ENCODE assay signal across 1 cellular context in the genomic region with DNA sequence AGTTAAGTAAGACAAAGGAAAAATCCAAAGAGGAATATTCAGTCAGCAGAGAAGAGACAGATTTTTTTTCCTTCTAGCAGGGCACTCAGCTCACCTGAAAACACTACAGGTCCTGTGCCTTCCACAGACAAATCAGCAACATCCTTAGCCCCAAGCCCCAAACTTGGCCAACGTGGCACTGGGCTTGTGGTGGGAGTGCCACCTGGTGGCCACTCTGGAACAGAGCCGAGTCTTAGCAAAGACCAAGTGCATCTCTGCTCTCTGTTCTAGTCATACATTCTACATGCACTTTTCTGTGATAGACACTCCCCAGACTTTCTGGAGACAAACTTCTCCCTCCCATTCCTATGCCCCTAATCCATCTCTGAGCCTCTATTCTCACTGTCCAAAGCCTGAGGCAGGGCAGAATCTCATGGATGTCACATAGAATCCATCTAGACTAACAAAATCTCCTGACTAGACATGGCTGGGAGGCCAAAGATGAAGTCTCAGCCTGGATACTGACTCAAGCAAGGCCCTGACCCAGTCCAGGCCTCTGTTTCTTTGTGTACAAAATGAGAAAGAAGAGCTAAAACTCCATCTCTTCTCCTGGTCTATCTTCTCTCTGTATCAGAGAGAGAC.
TF ChIP-seq lines count a peak whose summit lies in the region.

No MANE protein-coding gene starts in this region.

TF ChIP-seq in K562, 482 proteins besides CTCF, POLR2A, EP300 and RAD21 (continued from another document and continues in another):
- TF ChIP-seq, protein P1, sequence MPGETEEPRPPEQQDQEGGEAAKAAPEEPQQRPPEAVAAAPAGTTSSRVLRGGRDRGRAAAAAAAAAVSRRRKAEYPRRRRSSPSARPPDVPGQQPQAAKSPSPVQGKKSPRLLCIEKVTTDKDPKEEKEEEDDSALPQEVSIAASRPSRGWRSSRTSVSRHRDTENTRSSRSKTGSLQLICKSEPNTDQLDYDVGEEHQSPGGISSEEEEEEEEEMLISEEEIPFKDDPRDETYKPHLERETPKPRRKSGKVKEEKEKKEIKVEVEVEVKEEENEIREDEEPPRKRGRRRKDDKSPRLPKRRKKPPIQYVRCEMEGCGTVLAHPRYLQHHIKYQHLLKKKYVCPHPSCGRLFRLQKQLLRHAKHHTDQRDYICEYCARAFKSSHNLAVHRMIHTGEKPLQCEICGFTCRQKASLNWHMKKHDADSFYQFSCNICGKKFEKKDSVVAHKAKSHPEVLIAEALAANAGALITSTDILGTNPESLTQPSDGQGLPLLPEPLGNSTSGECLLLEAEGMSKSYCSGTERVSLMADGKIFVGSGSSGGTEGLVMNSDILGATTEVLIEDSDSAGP (CRISPR knock-in tag; IDR thresholded peaks at IDR 0.05): 0 out of 2 replicates have a peak, but pooled peaks have one; percentile 30
- no peak for TF ChIP-seq NFRKB (IDR thresholded peaks at IDR 0.05; ENCODE audit: low read depth)
- TF ChIP-seq HDAC1 (IDR thresholded peaks at IDR 0.05): no peak
- no peak for TF ChIP-seq FOS (IDR thresholded peaks at IDR 0.05; ENCODE audit: extremely low read depth, insufficient read length)
- TF ChIP-seq ZC3H11A (IDR thresholded peaks at IDR 0.05; ENCODE audit: low read depth, low read length): 0 out of 2 replicates have a peak, but pooled peaks have one; percentile 71
- TF ChIP-seq, protein P2, sequence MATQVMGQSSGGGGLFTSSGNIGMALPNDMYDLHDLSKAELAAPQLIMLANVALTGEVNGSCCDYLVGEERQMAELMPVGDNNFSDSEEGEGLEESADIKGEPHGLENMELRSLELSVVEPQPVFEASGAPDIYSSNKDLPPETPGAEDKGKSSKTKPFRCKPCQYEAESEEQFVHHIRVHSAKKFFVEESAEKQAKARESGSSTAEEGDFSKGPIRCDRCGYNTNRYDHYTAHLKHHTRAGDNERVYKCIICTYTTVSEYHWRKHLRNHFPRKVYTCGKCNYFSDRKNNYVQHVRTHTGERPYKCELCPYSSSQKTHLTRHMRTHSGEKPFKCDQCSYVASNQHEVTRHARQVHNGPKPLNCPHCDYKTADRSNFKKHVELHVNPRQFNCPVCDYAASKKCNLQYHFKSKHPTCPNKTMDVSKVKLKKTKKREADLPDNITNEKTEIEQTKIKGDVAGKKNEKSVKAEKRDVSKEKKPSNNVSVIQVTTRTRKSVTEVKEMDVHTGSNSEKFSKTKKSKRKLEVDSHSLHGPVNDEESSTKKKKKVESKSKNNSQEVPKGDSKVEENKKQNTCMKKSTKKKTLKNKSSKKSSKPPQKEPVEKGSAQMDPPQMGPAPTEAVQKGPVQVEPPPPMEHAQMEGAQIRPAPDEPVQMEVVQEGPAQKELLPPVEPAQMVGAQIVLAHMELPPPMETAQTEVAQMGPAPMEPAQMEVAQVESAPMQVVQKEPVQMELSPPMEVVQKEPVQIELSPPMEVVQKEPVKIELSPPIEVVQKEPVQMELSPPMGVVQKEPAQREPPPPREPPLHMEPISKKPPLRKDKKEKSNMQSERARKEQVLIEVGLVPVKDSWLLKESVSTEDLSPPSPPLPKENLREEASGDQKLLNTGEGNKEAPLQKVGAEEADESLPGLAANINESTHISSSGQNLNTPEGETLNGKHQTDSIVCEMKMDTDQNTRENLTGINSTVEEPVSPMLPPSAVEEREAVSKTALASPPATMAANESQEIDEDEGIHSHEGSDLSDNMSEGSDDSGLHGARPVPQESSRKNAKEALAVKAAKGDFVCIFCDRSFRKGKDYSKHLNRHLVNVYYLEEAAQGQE (CRISPR knock-in tag; IDR thresholded peaks at IDR 0.05; ENCODE audit: low read depth): 0 out of 2 replicates have a peak, but pooled peaks have one; percentile 20
- TF ChIP-seq NR2C1 (IDR thresholded peaks at IDR 0.05): no peak
- TF ChIP-seq NR2C1 (tag; IDR thresholded peaks at IDR 0.05): no peak
- TF ChIP-seq, protein P3, sequence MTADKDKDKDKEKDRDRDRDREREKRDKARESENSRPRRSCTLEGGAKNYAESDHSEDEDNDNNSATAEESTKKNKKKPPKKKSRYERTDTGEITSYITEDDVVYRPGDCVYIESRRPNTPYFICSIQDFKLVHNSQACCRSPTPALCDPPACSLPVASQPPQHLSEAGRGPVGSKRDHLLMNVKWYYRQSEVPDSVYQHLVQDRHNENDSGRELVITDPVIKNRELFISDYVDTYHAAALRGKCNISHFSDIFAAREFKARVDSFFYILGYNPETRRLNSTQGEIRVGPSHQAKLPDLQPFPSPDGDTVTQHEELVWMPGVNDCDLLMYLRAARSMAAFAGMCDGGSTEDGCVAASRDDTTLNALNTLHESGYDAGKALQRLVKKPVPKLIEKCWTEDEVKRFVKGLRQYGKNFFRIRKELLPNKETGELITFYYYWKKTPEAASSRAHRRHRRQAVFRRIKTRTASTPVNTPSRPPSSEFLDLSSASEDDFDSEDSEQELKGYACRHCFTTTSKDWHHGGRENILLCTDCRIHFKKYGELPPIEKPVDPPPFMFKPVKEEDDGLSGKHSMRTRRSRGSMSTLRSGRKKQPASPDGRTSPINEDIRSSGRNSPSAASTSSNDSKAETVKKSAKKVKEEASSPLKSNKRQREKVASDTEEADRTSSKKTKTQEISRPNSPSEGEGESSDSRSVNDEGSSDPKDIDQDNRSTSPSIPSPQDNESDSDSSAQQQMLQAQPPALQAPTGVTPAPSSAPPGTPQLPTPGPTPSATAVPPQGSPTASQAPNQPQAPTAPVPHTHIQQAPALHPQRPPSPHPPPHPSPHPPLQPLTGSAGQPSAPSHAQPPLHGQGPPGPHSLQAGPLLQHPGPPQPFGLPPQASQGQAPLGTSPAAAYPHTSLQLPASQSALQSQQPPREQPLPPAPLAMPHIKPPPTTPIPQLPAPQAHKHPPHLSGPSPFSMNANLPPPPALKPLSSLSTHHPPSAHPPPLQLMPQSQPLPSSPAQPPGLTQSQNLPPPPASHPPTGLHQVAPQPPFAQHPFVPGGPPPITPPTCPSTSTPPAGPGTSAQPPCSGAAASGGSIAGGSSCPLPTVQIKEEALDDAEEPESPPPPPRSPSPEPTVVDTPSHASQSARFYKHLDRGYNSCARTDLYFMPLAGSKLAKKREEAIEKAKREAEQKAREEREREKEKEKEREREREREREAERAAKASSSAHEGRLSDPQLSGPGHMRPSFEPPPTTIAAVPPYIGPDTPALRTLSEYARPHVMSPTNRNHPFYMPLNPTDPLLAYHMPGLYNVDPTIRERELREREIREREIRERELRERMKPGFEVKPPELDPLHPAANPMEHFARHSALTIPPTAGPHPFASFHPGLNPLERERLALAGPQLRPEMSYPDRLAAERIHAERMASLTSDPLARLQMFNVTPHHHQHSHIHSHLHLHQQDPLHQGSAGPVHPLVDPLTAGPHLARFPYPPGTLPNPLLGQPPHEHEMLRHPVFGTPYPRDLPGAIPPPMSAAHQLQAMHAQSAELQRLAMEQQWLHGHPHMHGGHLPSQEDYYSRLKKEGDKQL (CRISPR knock-in tag; IDR thresholded peaks at IDR 0.05; ENCODE audit: borderline replicate concordance): no peak
- TF ChIP-seq, protein P4, sequence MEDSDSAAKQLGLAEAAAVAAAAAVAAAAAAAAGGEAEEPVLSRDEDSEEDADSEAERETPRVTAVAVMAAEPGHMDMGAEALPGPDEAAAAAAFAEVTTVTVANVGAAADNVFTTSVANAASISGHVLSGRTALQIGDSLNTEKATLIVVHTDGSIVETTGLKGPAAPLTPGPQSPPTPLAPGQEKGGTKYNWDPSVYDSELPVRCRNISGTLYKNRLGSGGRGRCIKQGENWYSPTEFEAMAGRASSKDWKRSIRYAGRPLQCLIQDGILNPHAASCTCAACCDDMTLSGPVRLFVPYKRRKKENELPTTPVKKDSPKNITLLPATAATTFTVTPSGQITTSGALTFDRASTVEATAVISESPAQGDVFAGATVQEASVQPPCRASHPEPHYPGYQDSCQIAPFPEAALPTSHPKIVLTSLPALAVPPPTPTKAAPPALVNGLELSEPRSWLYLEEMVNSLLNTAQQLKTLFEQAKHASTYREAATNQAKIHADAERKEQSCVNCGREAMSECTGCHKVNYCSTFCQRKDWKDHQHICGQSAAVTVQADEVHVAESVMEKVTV (CRISPR knock-in tag; IDR thresholded peaks at IDR 0.05): peak; percentile 99
- peak; percentile 56; the same call in 1 of the 2 replicates for TF ChIP-seq SP1 (CRISPR knock-in tag; IDR thresholded peaks at IDR 0.05)
- TF ChIP-seq XRCC5 (IDR thresholded peaks at IDR 0.05; ENCODE audit: low read depth, low read length): 0 out of 2 replicates have a peak, but pooled peaks have one; percentile 66
- peak; percentile 20; the same call in 1 of the 2 replicates for TF ChIP-seq CXXC5 (CRISPR knock-in tag; IDR thresholded peaks at IDR 0.05)
- peak; percentile 100 for TF ChIP-seq SMC3 (conservative IDR thresholded peaks at IDR 0.05; ENCODE audit: insufficient read depth, low read depth, low read length)
- TF ChIP-seq, protein P5, sequence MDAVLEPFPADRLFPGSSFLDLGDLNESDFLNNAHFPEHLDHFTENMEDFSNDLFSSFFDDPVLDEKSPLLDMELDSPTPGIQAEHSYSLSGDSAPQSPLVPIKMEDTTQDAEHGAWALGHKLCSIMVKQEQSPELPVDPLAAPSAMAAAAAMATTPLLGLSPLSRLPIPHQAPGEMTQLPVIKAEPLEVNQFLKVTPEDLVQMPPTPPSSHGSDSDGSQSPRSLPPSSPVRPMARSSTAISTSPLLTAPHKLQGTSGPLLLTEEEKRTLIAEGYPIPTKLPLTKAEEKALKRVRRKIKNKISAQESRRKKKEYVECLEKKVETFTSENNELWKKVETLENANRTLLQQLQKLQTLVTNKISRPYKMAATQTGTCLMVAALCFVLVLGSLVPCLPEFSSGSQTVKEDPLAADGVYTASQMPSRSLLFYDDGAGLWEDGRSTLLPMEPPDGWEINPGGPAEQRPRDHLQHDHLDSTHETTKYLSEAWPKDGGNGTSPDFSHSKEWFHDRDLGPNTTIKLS (IDR thresholded peaks at IDR 0.05; ENCODE audit: borderline replicate concordance, low read depth): peak; percentile 87
- TF ChIP-seq, protein P6, sequence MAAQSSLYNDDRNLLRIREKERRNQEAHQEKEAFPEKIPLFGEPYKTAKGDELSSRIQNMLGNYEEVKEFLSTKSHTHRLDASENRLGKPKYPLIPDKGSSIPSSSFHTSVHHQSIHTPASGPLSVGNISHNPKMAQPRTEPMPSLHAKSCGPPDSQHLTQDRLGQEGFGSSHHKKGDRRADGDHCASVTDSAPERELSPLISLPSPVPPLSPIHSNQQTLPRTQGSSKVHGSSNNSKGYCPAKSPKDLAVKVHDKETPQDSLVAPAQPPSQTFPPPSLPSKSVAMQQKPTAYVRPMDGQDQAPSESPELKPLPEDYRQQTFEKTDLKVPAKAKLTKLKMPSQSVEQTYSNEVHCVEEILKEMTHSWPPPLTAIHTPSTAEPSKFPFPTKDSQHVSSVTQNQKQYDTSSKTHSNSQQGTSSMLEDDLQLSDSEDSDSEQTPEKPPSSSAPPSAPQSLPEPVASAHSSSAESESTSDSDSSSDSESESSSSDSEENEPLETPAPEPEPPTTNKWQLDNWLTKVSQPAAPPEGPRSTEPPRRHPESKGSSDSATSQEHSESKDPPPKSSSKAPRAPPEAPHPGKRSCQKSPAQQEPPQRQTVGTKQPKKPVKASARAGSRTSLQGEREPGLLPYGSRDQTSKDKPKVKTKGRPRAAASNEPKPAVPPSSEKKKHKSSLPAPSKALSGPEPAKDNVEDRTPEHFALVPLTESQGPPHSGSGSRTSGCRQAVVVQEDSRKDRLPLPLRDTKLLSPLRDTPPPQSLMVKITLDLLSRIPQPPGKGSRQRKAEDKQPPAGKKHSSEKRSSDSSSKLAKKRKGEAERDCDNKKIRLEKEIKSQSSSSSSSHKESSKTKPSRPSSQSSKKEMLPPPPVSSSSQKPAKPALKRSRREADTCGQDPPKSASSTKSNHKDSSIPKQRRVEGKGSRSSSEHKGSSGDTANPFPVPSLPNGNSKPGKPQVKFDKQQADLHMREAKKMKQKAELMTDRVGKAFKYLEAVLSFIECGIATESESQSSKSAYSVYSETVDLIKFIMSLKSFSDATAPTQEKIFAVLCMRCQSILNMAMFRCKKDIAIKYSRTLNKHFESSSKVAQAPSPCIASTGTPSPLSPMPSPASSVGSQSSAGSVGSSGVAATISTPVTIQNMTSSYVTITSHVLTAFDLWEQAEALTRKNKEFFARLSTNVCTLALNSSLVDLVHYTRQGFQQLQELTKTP (IDR thresholded peaks at IDR 0.05; ENCODE audit: low read depth in 1 of 2, partially characterized antibody in 2 of 2): peak in 1 of 2 experiments; percentile 11
- no peak for TF ChIP-seq LARP7 (IDR thresholded peaks at IDR 0.05)
- TF ChIP-seq YY1 (IDR thresholded peaks at IDR 0.05; ENCODE audit: borderline replicate concordance in 1 of 3, control insufficient read depth in 1 of 3, extremely low read depth in 1 of 3, insufficient read depth in 3 of 3, insufficient read length in 1 of 3, insufficient replicate concordance in 2 of 3, low read depth in 1 of 3, low read length in 2 of 3): peak in 1 of 3 experiments; percentile 36
- no peak for TF ChIP-seq ZNF197 (CRISPR knock-in tag; IDR thresholded peaks at IDR 0.05; ENCODE audit: low read depth)
- TF ChIP-seq ARID2 (IDR thresholded peaks at IDR 0.05): peak; percentile 99
- no peak for TF ChIP-seq MAFK (IDR thresholded peaks at IDR 0.05; ENCODE audit: low read length)
- no peak for TF ChIP-seq ZNF217 (CRISPR knock-in tag; IDR thresholded peaks at IDR 0.05)
- TF ChIP-seq THRAP3 (IDR thresholded peaks at IDR 0.05; ENCODE audit: borderline replicate concordance): no peak
- TF ChIP-seq NUFIP1 (IDR thresholded peaks at IDR 0.05; ENCODE audit: partially characterized antibody): no peak
- TF ChIP-seq MYNN (IDR thresholded peaks at IDR 0.05): peak; percentile 73; the same call in 1 of the 2 replicates
- TF ChIP-seq MYNN (CRISPR knock-in tag; IDR thresholded peaks at IDR 0.05): no peak
- TF ChIP-seq, protein P7, sequence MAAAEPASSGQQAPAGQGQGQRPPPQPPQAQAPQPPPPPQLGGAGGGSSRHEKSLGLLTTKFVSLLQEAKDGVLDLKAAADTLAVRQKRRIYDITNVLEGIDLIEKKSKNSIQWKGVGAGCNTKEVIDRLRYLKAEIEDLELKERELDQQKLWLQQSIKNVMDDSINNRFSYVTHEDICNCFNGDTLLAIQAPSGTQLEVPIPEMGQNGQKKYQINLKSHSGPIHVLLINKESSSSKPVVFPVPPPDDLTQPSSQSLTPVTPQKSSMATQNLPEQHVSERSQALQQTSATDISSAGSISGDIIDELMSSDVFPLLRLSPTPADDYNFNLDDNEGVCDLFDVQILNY (CRISPR knock-in tag; IDR thresholded peaks at IDR 0.05): no peak
- no peak for TF ChIP-seq TAF15 (IDR thresholded peaks at IDR 0.05; ENCODE audit: low read depth, low read length)
- TF ChIP-seq NBN (IDR thresholded peaks at IDR 0.05; ENCODE audit: low read depth): peak; percentile 62; the same call in 1 of the 2 replicates
- TF ChIP-seq NR4A1 (CRISPR knock-in tag; IDR thresholded peaks at IDR 0.05): no peak
- TF ChIP-seq NR4A1 (tag; IDR thresholded peaks at IDR 0.05): 0 out of 2 replicates have a peak, but pooled peaks have one; percentile 34
- TF ChIP-seq MAZ (CRISPR knock-in tag; conservative IDR thresholded peaks at IDR 0.05 in 1 of 2, IDR thresholded peaks at IDR 0.05 in 1 of 2): peak in 1 of 2 experiments; percentile 60; a peak in 1 of 4 replicates
- TF ChIP-seq PHB2 (IDR thresholded peaks at IDR 0.05; ENCODE audit: low read depth): no peak
- no peak for TF ChIP-seq ATF7 (IDR thresholded peaks at IDR 0.05)
- TF ChIP-seq, protein P8, sequence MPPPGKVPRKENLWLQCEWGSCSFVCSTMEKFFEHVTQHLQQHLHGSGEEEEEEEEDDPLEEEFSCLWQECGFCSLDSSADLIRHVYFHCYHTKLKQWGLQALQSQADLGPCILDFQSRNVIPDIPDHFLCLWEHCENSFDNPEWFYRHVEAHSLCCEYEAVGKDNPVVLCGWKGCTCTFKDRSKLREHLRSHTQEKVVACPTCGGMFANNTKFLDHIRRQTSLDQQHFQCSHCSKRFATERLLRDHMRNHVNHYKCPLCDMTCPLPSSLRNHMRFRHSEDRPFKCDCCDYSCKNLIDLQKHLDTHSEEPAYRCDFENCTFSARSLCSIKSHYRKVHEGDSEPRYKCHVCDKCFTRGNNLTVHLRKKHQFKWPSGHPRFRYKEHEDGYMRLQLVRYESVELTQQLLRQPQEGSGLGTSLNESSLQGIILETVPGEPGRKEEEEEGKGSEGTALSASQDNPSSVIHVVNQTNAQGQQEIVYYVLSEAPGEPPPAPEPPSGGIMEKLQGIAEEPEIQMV (tag; conservative IDR thresholded peaks at IDR 0.05; ENCODE audit: low read depth): no peak
- peak; percentile 90 for TF ChIP-seq CC2D1A (IDR thresholded peaks at IDR 0.05)
- no peak; the same call in 1 of the 2 replicates for TF ChIP-seq TAL1 (IDR thresholded peaks at IDR 0.05)
